In the genomic region with DNA sequence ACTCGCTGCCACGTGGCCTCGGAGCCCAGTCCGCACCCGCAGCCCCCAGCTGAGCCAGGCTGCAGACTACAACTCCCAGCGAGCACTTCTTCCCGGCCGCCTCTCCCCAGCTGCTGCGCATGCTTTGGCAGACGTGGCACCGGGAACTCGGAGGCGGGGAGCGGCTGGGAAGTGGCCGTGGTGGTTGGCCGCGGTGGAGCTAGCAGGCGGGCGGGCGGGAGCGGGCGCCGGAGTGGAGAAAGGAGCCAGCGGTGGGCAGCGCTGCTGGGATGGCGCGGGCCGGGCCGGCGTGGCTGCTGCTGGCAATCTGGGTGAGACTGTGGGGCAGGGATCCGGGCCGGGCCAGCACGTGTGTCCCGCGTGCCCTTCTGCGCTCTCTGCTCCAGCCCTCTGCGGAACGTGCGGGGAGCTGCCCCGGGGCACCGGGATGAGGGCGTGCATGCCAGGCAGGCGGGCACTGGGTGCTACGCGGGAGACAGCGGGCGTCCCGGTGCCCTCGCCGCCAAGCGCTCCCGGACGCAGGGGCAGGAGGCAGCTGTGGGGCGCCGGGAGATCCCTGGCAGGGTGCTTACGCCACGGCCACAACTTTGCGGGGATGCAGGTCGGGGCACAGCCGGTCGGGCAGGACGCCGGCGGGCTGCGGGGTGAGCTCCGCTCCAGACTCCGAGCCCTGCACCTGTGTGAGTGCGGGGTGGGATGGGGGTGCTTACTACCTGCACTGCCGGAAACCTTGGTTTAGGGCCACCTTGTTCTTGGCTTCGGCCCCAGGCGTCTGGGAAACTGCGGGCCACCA, we compare ENCODE assay signal across 1 cellular context.
A peak's percentile ranks its signal among the peaks of the same experiment; 100 is the strongest.
TF ChIP-seq lines count a peak whose summit lies in the region.

A gene (plus strand): TSS at position 130 of the 793 bp plus-strand sequence. CDS start 140 bp downstream, at position 270.

TF ChIP-seq in HepG2, 621 proteins besides CTCF, POLR2A, EP300 and RAD21 (continued from another document):
- peak; percentile 61; the same call in 1 of the 2 replicates for TF ChIP-seq MAF1 (CRISPR knock-in tag; IDR thresholded peaks at IDR 0.05; ENCODE audit: borderline replicate concordance)
- TF ChIP-seq, protein P1, sequence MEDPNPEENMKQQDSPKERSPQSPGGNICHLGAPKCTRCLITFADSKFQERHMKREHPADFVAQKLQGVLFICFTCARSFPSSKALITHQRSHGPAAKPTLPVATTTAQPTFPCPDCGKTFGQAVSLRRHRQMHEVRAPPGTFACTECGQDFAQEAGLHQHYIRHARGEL (CRISPR knock-in tag; IDR thresholded peaks at IDR 0.05), result peak; percentile 79; the same call in 1 of the 2 replicates
- TF ChIP-seq SRSF9 (IDR thresholded peaks at IDR 0.05; ENCODE audit: borderline replicate concordance, insufficient read depth, low read depth, low read length, poor library complexity, severe bottlenecking), result no peak
- TF ChIP-seq AGO2 (optimal IDR thresholded peaks at IDR 0.05; ENCODE audit: low read depth, low read length), result no peak
- peak; percentile 69; the same call in 1 of the 2 replicates for TF ChIP-seq ARHGAP35 (CRISPR knock-in tag; IDR thresholded peaks at IDR 0.05; ENCODE audit: borderline replicate concordance)
- no peak for TF ChIP-seq ZNF260 (CRISPR knock-in tag; IDR thresholded peaks at IDR 0.05; ENCODE audit: borderline replicate concordance, low read depth)
- TF ChIP-seq JARID2 (CRISPR knock-in tag; IDR thresholded peaks at IDR 0.05; ENCODE audit: insufficient replicate concordance), result no peak
- TF ChIP-seq, protein P2, sequence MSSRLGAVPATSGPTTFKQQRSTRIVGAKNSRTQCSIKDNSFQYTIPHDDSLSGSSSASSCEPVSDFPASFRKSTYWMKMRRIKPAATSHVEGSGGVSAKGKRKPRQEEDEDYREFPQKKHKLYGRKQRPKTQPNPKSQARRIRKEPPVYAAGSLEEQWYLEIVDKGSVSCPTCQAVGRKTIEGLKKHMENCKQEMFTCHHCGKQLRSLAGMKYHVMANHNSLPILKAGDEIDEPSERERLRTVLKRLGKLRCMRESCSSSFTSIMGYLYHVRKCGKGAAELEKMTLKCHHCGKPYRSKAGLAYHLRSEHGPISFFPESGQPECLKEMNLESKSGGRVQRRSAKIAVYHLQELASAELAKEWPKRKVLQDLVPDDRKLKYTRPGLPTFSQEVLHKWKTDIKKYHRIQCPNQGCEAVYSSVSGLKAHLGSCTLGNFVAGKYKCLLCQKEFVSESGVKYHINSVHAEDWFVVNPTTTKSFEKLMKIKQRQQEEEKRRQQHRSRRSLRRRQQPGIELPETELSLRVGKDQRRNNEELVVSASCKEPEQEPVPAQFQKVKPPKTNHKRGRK (CRISPR knock-in tag; IDR thresholded peaks at IDR 0.05), result no peak
- no peak for TF ChIP-seq ZNF724P (CRISPR knock-in tag; IDR thresholded peaks at IDR 0.05; ENCODE audit: borderline replicate concordance)
- TF ChIP-seq GZF1 (CRISPR knock-in tag; IDR thresholded peaks at IDR 0.05), result 0 out of 2 replicates have a peak, but pooled peaks have one; percentile 23
- no peak for TF ChIP-seq SRF (IDR thresholded peaks at IDR 0.05; ENCODE audit: low read depth, low read length)
- peak; percentile 83 for TF ChIP-seq YY1 (IDR thresholded peaks at IDR 0.05; ENCODE audit: insufficient read depth, insufficient replicate concordance, low read depth, low read length)
- peak; percentile 91 for TF ChIP-seq HDAC1 (CRISPR knock-in tag; IDR thresholded peaks at IDR 0.05)
